In the genomic region with DNA sequence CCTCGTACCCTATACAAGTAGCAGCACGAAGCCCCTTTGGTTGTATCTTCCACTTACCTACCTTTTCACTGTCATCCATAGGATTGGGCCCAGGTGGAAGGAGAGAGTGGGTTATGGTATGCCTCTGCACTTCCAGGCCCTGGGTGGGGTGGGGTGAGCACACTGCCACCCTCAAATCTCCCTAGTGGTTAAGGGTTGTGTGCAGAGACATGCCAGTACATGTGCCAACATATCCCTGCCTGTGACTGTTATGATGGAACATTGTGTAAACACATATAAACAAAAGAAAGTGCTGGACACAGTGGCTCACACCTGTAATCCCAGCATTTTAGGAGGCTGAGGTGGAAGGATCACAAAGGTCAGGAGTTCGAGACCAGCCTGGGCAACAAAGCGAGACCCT, we compare ENCODE assay signal across 1 cellular context.
TF ChIP-seq lines count a peak whose summit lies in the region.

No MANE protein-coding gene starts in this region.

TF ChIP-seq in H1, 55 proteins besides CTCF, POLR2A, EP300 and RAD21:
- TF ChIP-seq BCL11A (IDR thresholded peaks at IDR 0.05; ENCODE audit: low read depth in 2 of 2, low read length in 2 of 2) (no peak), EGR1 (IDR thresholded peaks at IDR 0.05; ENCODE audit: borderline replicate concordance, low read depth, low read length) (no peak), HDAC6 (IDR thresholded peaks at IDR 0.05; ENCODE audit: low read depth, low read length) (no peak), CBX8 (IDR thresholded peaks at IDR 0.05; ENCODE audit: borderline replicate concordance, low read depth, low read length) (no peak), CHD1 (IDR thresholded peaks at IDR 0.05; ENCODE audit: low read depth, low read length) (no peak), ASH2L (IDR thresholded peaks at IDR 0.05; ENCODE audit: low read length) (no peak), SRF (IDR thresholded peaks at IDR 0.05; ENCODE audit: low read depth, low read length) (no peak), CHD2 (IDR thresholded peaks at IDR 0.05; ENCODE audit: low read length) (no peak), TAF7 (optimal IDR thresholded peaks at IDR 0.05; ENCODE audit: borderline replicate concordance, low read depth, low read length) (no peak), HDAC2 (IDR thresholded peaks at IDR 0.05; ENCODE audit: borderline replicate concordance in 1 of 2, low read depth in 2 of 2, low read length in 2 of 2) (no peak), RBBP5 (IDR thresholded peaks at IDR 0.05; ENCODE audit: borderline replicate concordance, low read depth, low read length) (no peak), SIN3A (conservative IDR thresholded peaks at IDR 0.05 in 1 of 2, IDR thresholded peaks at IDR 0.05 in 1 of 2; ENCODE audit: low read depth in 1 of 2, low read length in 2 of 2) (no peak)
- TF ChIP-seq, protein P1, sequence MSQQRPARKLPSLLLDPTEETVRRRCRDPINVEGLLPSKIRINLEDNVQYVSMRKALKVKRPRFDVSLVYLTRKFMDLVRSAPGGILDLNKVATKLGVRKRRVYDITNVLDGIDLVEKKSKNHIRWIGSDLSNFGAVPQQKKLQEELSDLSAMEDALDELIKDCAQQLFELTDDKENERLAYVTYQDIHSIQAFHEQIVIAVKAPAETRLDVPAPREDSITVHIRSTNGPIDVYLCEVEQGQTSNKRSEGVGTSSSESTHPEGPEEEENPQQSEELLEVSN (IDR thresholded peaks at IDR 0.05) = no peak
- TF ChIP-seq, protein P2, sequence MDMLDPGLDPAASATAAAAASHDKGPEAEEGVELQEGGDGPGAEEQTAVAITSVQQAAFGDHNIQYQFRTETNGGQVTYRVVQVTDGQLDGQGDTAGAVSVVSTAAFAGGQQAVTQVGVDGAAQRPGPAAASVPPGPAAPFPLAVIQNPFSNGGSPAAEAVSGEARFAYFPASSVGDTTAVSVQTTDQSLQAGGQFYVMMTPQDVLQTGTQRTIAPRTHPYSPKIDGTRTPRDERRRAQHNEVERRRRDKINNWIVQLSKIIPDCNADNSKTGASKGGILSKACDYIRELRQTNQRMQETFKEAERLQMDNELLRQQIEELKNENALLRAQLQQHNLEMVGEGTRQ (IDR thresholded peaks at IDR 0.05; ENCODE audit: low read length) = no peak
- TF ChIP-seq, protein P3, sequence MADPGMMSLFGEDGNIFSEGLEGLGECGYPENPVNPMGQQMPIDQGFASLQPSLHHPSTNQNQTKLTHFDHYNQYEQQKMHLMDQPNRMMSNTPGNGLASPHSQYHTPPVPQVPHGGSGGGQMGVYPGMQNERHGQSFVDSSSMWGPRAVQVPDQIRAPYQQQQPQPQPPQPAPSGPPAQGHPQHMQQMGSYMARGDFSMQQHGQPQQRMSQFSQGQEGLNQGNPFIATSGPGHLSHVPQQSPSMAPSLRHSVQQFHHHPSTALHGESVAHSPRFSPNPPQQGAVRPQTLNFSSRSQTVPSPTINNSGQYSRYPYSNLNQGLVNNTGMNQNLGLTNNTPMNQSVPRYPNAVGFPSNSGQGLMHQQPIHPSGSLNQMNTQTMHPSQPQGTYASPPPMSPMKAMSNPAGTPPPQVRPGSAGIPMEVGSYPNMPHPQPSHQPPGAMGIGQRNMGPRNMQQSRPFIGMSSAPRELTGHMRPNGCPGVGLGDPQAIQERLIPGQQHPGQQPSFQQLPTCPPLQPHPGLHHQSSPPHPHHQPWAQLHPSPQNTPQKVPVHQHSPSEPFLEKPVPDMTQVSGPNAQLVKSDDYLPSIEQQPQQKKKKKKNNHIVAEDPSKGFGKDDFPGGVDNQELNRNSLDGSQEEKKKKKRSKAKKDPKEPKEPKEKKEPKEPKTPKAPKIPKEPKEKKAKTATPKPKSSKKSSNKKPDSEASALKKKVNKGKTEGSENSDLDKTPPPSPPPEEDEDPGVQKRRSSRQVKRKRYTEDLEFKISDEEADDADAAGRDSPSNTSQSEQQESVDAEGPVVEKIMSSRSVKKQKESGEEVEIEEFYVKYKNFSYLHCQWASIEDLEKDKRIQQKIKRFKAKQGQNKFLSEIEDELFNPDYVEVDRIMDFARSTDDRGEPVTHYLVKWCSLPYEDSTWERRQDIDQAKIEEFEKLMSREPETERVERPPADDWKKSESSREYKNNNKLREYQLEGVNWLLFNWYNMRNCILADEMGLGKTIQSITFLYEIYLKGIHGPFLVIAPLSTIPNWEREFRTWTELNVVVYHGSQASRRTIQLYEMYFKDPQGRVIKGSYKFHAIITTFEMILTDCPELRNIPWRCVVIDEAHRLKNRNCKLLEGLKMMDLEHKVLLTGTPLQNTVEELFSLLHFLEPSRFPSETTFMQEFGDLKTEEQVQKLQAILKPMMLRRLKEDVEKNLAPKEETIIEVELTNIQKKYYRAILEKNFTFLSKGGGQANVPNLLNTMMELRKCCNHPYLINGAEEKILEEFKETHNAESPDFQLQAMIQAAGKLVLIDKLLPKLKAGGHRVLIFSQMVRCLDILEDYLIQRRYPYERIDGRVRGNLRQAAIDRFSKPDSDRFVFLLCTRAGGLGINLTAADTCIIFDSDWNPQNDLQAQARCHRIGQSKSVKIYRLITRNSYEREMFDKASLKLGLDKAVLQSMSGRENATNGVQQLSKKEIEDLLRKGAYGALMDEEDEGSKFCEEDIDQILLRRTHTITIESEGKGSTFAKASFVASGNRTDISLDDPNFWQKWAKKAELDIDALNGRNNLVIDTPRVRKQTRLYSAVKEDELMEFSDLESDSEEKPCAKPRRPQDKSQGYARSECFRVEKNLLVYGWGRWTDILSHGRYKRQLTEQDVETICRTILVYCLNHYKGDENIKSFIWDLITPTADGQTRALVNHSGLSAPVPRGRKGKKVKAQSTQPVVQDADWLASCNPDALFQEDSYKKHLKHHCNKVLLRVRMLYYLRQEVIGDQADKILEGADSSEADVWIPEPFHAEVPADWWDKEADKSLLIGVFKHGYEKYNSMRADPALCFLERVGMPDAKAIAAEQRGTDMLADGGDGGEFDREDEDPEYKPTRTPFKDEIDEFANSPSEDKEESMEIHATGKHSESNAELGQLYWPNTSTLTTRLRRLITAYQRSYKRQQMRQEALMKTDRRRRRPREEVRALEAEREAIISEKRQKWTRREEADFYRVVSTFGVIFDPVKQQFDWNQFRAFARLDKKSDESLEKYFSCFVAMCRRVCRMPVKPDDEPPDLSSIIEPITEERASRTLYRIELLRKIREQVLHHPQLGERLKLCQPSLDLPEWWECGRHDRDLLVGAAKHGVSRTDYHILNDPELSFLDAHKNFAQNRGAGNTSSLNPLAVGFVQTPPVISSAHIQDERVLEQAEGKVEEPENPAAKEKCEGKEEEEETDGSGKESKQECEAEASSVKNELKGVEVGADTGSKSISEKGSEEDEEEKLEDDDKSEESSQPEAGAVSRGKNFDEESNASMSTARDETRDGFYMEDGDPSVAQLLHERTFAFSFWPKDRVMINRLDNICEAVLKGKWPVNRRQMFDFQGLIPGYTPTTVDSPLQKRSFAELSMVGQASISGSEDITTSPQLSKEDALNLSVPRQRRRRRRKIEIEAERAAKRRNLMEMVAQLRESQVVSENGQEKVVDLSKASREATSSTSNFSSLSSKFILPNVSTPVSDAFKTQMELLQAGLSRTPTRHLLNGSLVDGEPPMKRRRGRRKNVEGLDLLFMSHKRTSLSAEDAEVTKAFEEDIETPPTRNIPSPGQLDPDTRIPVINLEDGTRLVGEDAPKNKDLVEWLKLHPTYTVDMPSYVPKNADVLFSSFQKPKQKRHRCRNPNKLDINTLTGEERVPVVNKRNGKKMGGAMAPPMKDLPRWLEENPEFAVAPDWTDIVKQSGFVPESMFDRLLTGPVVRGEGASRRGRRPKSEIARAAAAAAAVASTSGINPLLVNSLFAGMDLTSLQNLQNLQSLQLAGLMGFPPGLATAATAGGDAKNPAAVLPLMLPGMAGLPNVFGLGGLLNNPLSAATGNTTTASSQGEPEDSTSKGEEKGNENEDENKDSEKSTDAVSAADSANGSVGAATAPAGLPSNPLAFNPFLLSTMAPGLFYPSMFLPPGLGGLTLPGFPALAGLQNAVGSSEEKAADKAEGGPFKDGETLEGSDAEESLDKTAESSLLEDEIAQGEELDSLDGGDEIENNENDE (IDR thresholded peaks at IDR 0.05; ENCODE audit: insufficient replicate concordance, low read length) = no peak
- TF ChIP-seq, protein P4, sequence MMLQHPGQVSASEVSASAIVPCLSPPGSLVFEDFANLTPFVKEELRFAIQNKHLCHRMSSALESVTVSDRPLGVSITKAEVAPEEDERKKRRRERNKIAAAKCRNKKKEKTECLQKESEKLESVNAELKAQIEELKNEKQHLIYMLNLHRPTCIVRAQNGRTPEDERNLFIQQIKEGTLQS (IDR thresholded peaks at IDR 0.05; ENCODE audit: insufficient read depth, low read depth, low read length) = no peak
